In the genomic region with DNA sequence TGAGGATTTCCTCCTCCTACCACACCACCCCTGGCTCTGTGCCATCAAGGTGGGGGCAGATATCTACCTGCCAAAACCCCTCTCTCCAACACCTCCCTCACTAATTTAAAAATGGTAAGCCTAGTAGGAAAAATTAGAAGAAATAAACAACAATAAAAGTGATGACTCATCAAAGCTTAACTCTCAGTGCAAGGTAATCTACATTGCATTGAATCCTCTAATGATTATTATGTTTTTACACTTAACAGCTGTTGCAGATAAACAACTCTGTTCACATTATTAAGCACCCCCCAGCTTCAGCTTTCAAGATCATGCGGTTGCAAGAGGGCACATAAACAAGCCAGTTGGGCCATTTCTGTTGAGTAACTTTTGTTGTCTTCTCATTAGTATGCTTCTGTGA, we compare ENCODE assay signal across 27 cellular contexts.
"Had no signal": no experiment of that assay in that cellular context is flagged by ENCODE, and none has a peak within 500 bp of the region (broad histone marks: within the 10 kb centered on the region; RNA-seq: fewer than 3 reads in every experiment).

No MANE protein-coding gene starts in this region.

- H3K4me2 ChIP-seq: hepatocyte had no signal

- H3K36me3 Mint-ChIP-seq: mesothelial cell of epicardium; naive B cell; stimulated activated memory B cell treated with anti-CD40 and anti-IgM and Interleukin-4, amounts not matched to agents 10 μg/mL and 1 μg/mL and 100 μg/mL, for 72 hours; type B pancreatic cell had no signal

- H3K4me1 ChIP-seq: gastroesophageal sphincter, heart left ventricle, prostate gland, spleen, testis, tibial artery had no signal

- FAIRE-seq: kidney had no signal

- H3K9me3 Mint-ChIP-seq: mesothelial cell of epicardium, nephron had no signal

- H3K4me1 Mint-ChIP-seq: naive B cell; nephron; stimulated activated memory B cell treated with anti-CD40 and anti-IgM and Interleukin-4, amounts not matched to agents 10 μg/mL and 1 μg/mL and 100 μg/mL, for 72 hours had no signal

- H3K27ac ChIP-seq: coronary artery, gastroesophageal sphincter, heart left ventricle, hepatocyte, prostate gland, skin epidermis, spleen, testis, tibial artery had no signal

- H3K9me3 ChIP-seq: gastroesophageal sphincter, heart left ventricle, mucosa of descending colon, prostate gland, spleen, testis, tibial artery had no signal

- H3K36me3 ChIP-seq: gastroesophageal sphincter, heart left ventricle, prostate gland, spleen, tibial artery had no signal

- H3K27me3 Mint-ChIP-seq: naive B cell; stimulated activated memory B cell treated with anti-CD40 and anti-IgM and Interleukin-4, amounts not matched to agents 10 μg/mL and 1 μg/mL and 100 μg/mL, for 72 hours; type B pancreatic cell had no signal

- H3K4me3 Mint-ChIP-seq: mesothelial cell of epicardium; naive B cell; nephron; stimulated activated memory B cell treated with anti-CD40 and anti-IgM and Interleukin-4, amounts not matched to agents 10 μg/mL and 1 μg/mL and 100 μg/mL, for 72 hours; type B pancreatic cell had no signal

- H3K27me3 ChIP-seq: gastroesophageal sphincter, heart left ventricle, hepatocyte, spleen, testis, tibial artery had no signal

- ATAC-seq: esophagus mucosa; gastroesophageal sphincter; heart left ventricle; left lobe of liver; mucosa of descending colon; right cardiac atrium; stimulated activated memory B cell treated with anti-CD40 and anti-IgM and Interleukin-4, amounts not matched to agents 10 μg/mL and 1 μg/mL and 100 μg/mL, for 72 hours; stimulated activated naive CD8-positive, alpha-beta T cell treated with anti-CD3 and anti-CD28 coated beads, Interleukin-15, Interleukin-2, amounts not matched to agents 100 U/mL and 50 U/mL, for 24 hours had no signal

- H2AFZ ChIP-seq: hepatocyte had no signal

- H3K79me2 ChIP-seq: hepatocyte had no signal

- DNase-seq: dermis blood vessel endothelial cell; effector memory CD4-positive, alpha-beta T cell; foreskin fibroblast; heart left ventricle; kidney; mesenchymal stem cell; mucosa of descending colon; naive B cell; nucleus accumbens; right cardiac atrium; spleen; stimulated activated CD4-positive, alpha-beta T cell treated with anti-CD3 and anti-CD28 coated beads, Interleukin-4, amount 100 ng/mL, for 4 hours; stimulated activated naive CD8-positive, alpha-beta T cell treated with anti-CD3 and anti-CD28 coated beads, Interleukin-15, Interleukin-2, amounts not matched to agents 100 U/mL and 50 U/mL, for 24 hours; substantia nigra; testis; tibial artery had no signal

- H3K4me3 ChIP-seq: coronary artery, gastroesophageal sphincter, heart left ventricle, hepatocyte, mucosa of descending colon, prostate gland, skin epidermis, spleen, testis, tibial artery had no signal

- H3K27ac Mint-ChIP-seq: mesothelial cell of epicardium; naive B cell; nephron; stimulated activated memory B cell treated with anti-CD40 and anti-IgM and Interleukin-4, amounts not matched to agents 10 μg/mL and 1 μg/mL and 100 μg/mL, for 72 hours; type B pancreatic cell had no signal
